ENCODE assay signal across 10 cellular contexts in genomic region chr12:24815087-24815423, GRCh38.
DNase-seq lines count a peak whose midpoint lies in the region; ATAC-seq, FAIRE-seq and TF ChIP-seq lines count a peak whose summit lies in the region.
"Had no signal": no experiment of that assay in that cellular context is flagged by ENCODE, and none has a peak within 500 bp of the region (broad histone marks: within the 10 kb centered on the region; RNA-seq: fewer than 3 reads in every experiment).

No MANE protein-coding gene starts in this region.

- intact Hi-C loops in activated T-helper 2 cell treated with anti-CD3 and anti-CD28 coated beads, Interferon-gamma antibody, Interleukin-2, Interleukin-4, amounts not matched to agents 10 μg/mL and 5 μg/mL and 100 μg/mL, durations not matched to agents 14 hours and 24 hours and 36 hours (cut with micrococcal nuclease): loop anchor here (2.0 kb wide), 1 partner anchor 18 kb away; no protein-coding TSS in a partner anchor

- CTCF ChIA-PET in A549 (lab: Yijun Ruan, JAX): no interaction called here

- WGBS in A549 (ENCODE audit: missing lambda C conversion rate): 12% methylated on average over 1 of the region's 1 CpG

- H3K4me1 Mint-ChIP-seq in activated T-helper 2 cell treated with anti-CD3 and anti-CD28 coated beads, Interferon-gamma antibody, Interleukin-2, Interleukin-4, amounts not matched to agents 10 μg/mL and 5 μg/mL and 100 μg/mL, durations not matched to agents 14 hours and 24 hours and 36 hours (ENCODE audit: low read depth): peaks cover 17% of the 10 kb centered on the region
- H3K4me1 Mint-ChIP-seq in osteocyte (ENCODE audit: unreplicated experiment): peaks cover 11% of the 10 kb centered on the region

- peaks cover 2% of the 10 kb centered on the region for H3K27me3 Mint-ChIP-seq in activated T-helper 2 cell treated with anti-CD3 and anti-CD28 coated beads, Interferon-gamma antibody, Interleukin-2, Interleukin-4, amounts not matched to agents 10 μg/mL and 5 μg/mL and 100 μg/mL, durations not matched to agents 14 hours and 24 hours and 36 hours (ENCODE audit: low read depth)
- H3K27me3 Mint-ChIP-seq in osteocyte (ENCODE audit: unreplicated experiment): no peaks in the 10 kb centered on the region

- no peak for ATAC-seq in A549
- ATAC-seq in GM19023 (IDR thresholded peaks at IDR 0.05; ENCODE audit: unreplicated experiment): peak; percentile 25
- peak; percentile 23 for ATAC-seq in HG03039 (IDR thresholded peaks at IDR 0.05; ENCODE audit: unreplicated experiment)

- TF ChIP-seq CTCF in A549 (IDR thresholded peaks at IDR 0.05): no peak
- TF ChIP-seq CTCF in osteocyte (IDR thresholded peaks at IDR 0.05): no peak

- peak overlapping the region; percentile 71 for H3K4me3 Mint-ChIP-seq in activated T-helper 2 cell treated with anti-CD3 and anti-CD28 coated beads, Interferon-gamma antibody, Interleukin-2, Interleukin-4, amounts not matched to agents 10 μg/mL and 5 μg/mL and 100 μg/mL, durations not matched to agents 14 hours and 24 hours and 36 hours (ENCODE audit: low read depth)
- no peak overlapping the region for H3K4me3 Mint-ChIP-seq in osteocyte (ENCODE audit: unreplicated experiment)

- no peak for TF ChIP-seq POLR2A in A549 (IDR thresholded peaks at IDR 0.05; ENCODE audit: low read length)

- TF ChIP-seq EP300 in A549 (IDR thresholded peaks at IDR 0.05): no peak

- DNase-seq in A549 (ENCODE audit: low read depth in 1 of 2, low spot score in 1 of 2): no peak
- DNase-seq in activated T-helper 2 cell treated with anti-CD3 and anti-CD28 coated beads, Interferon-gamma antibody, Interleukin-2, Interleukin-4, amounts not matched to agents 10 μg/mL and 5 μg/mL and 100 μg/mL, durations not matched to agents 14 hours and 24 hours and 36 hours (ENCODE audit: low spot score): no peak
- DNase-seq in COLO668 (lab: John Stamatoyannopoulos, UW; ENCODE audit: unreplicated experiment): no peak
- DNase-seq in HK-2 (ENCODE audit: unreplicated experiment): no peak
- DNase-seq in NCI-H1048 (lab: John Stamatoyannopoulos, UW): no peak
- no peak for DNase-seq in osteocyte (ENCODE audit: extremely low spot score, unreplicated experiment)
- DNase-seq: foreskin fibroblast had no signal

- H3K9me3 Mint-ChIP-seq in activated T-helper 2 cell treated with anti-CD3 and anti-CD28 coated beads, Interferon-gamma antibody, Interleukin-2, Interleukin-4, amounts not matched to agents 10 μg/mL and 5 μg/mL and 100 μg/mL, durations not matched to agents 14 hours and 24 hours and 36 hours: no peaks in the 10 kb centered on the region
- no peaks in the 10 kb centered on the region for H3K9me3 Mint-ChIP-seq in osteocyte (ENCODE audit: unreplicated experiment)

- no peaks in the 10 kb centered on the region for H3K4me1 ChIP-seq in A549
- H3K4me1 ChIP-seq: suprapubic skin had no signal

- H3K36me3 Mint-ChIP-seq in activated T-helper 2 cell treated with anti-CD3 and anti-CD28 coated beads, Interferon-gamma antibody, Interleukin-2, Interleukin-4, amounts not matched to agents 10 μg/mL and 5 μg/mL and 100 μg/mL, durations not matched to agents 14 hours and 24 hours and 36 hours (ENCODE audit: low read depth): no peaks in the 10 kb centered on the region
- H3K36me3 Mint-ChIP-seq in osteocyte (ENCODE audit: unreplicated experiment): peaks cover 70% of the 10 kb centered on the region

- POLR2A ChIA-PET in A549 (lab: Yijun Ruan, JAX): no interaction called here

- peak; percentile 77 for FAIRE-seq in A549 (lab: Jason Lieb, UNC)

- no peak overlapping the region for H3K4me2 ChIP-seq in A549

- H3K4me3 ChIP-seq in A549: no peak overlapping the region
- H3K4me3 ChIP-seq: suprapubic skin had no signal

- no peak for TF ChIP-seq RAD21 in A549 (conservative IDR thresholded peaks at IDR 0.05 in 1 of 2, IDR thresholded peaks at IDR 0.05 in 1 of 2)

- peak overlapping the region; percentile 78 for H3K27ac Mint-ChIP-seq in activated T-helper 2 cell treated with anti-CD3 and anti-CD28 coated beads, Interferon-gamma antibody, Interleukin-2, Interleukin-4, amounts not matched to agents 10 μg/mL and 5 μg/mL and 100 μg/mL, durations not matched to agents 14 hours and 24 hours and 36 hours
- H3K27ac Mint-ChIP-seq in osteocyte (ENCODE audit: unreplicated experiment): no peak overlapping the region

- H3K9me3 ChIP-seq in A549: no peaks in the 10 kb centered on the region
- H3K9me3 ChIP-seq: suprapubic skin had no signal

- no peak overlapping the region for H3K27ac ChIP-seq in A549
- H3K27ac ChIP-seq: suprapubic skin had no signal

TF ChIP-seq in A549, 52 proteins besides CTCF, POLR2A, EP300 and RAD21:
- TF ChIP-seq USF2 (IDR thresholded peaks at IDR 0.05) (no peak), CHD2 (IDR thresholded peaks at IDR 0.05; ENCODE audit: low read length, partially characterized antibody) (no peak), CHD4 (IDR thresholded peaks at IDR 0.05; ENCODE audit: borderline replicate concordance) (no peak), NPAS2 (CRISPR knock-in tag; IDR thresholded peaks at IDR 0.05; ENCODE audit: borderline replicate concordance) (no peak), ZNF302 (CRISPR knock-in tag; IDR thresholded peaks at IDR 0.05) (no peak), E2F6 (IDR thresholded peaks at IDR 0.05; ENCODE audit: borderline replicate concordance, low read depth) (no peak), TP53 (CRISPR knock-in tag; IDR thresholded peaks at IDR 0.05) (no peak), HES2 (IDR thresholded peaks at IDR 0.05) (no peak), JUN (IDR thresholded peaks at IDR 0.05) (no peak), SMC3 (IDR thresholded peaks at IDR 0.05) (no peak), RARB (CRISPR knock-in tag; IDR thresholded peaks at IDR 0.05) (no peak), EHF (CRISPR knock-in tag; IDR thresholded peaks at IDR 0.05) (no peak), HDAC2 (IDR thresholded peaks at IDR 0.05) (no peak), EHMT2 (IDR thresholded peaks at IDR 0.05; ENCODE audit: low read depth) (no peak), JUNB (IDR thresholded peaks at IDR 0.05) (no peak), CBX8 (IDR thresholded peaks at IDR 0.05) (no peak), POLR2AphosphoS2 (conservative IDR thresholded peaks at IDR 0.05; ENCODE audit: low read length) (no peak)

Comparison
In these comparisons a context has a peak if more than half of its experiments do, and no peak if none do; other contexts are left out.
1. ATAC-seq: peak in GM19023 (single experiment) and HG03039 (single experiment); none in A549 (0 of 2).